In the genomic region with DNA sequence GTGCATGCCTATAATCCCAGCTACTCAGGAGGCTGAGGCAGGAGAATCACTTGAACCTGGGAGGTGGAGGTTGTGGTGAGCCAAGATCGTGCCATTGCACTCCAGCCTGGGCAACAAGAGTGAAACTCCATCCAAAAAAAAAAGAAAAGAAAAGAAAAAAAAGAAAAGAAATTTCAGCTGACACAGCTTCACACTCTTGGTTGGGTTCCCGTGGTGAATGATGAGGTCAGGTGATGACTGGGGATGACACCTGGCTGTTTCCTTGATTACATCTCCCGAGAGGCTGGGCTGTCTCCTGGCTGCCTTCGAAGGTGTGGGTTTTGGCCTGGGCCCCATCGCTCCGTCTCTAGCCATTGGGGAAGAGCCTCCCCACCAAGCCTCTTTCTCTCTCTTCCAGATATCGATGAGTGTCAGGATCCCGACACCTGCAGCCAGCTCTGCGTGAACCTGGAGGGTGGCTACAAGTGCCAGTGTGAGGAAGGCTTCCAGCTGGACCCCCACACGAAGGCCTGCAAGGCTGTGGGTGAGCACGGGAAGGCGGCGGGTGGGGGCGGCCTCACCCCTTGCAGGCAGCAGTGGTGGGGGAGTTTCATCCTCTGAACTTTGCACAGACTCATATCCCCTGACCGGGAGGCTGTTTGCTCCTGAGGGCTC, we compare ENCODE assay signal across 19 cellular contexts. TPM values are rescaled to one million over a fixed set of nuclear protein-coding genes. Genes with fewer than 3 reads are reported as not detected.
DNase-seq lines count a peak whose midpoint lies in the region; ATAC-seq and TF ChIP-seq lines count a peak whose summit lies in the region.
"Had no signal": no experiment of that assay in that cellular context is flagged by ENCODE, and none has a peak within 500 bp of the region (broad histone marks: within the 10 kb centered on the region; RNA-seq: fewer than 3 reads in every experiment).

No MANE protein-coding gene starts in this region.

- CTCF ChIA-PET in activated CD8-positive, alpha-beta T cell treated with anti-CD3 and anti-CD28 coated beads, Interleukin-2, amount 10 ng/mL, durations not matched to agents 7 days and 5 days (lab: Charles Lee) = interaction anchor here (0.6 kb wide), 1 partner anchor 15 kb away, joined by 3 read pairs; no protein-coding TSS in a partner anchor
- CTCF ChIA-PET in activated CD8-positive, alpha-beta T cell treated with anti-CD3 and anti-CD28 coated beads for 36 hours (lab: Charles Lee) = interaction anchor here (1.3 kb wide), 1 partner anchor 76 kb away, joined by 5 read pairs; no protein-coding TSS in a partner anchor
- CTCF ChIA-PET in PC-3 (lab: Charles Lee) = interaction anchor here (0.7 kb wide), 1 partner anchor 15 kb away, joined by 3 read pairs; no protein-coding TSS in a partner anchor

- H3K9ac ChIP-seq in PC-3 (ENCODE audit: low read length) = no peak overlapping the region
- H3K9ac ChIP-seq: BLaER1, SK-N-SH had no signal

- H3K27ac Mint-ChIP-seq in activated CD8-positive, alpha-beta T cell treated with anti-CD3 and anti-CD28 coated beads, Interleukin-2, amount 10 ng/mL, durations not matched to agents 7 days and 5 days = no peak overlapping the region
- no peak overlapping the region for H3K27ac Mint-ChIP-seq in activated CD8-positive, alpha-beta T cell treated with anti-CD3 and anti-CD28 coated beads for 36 hours
- H3K27ac Mint-ChIP-seq: CD8-positive, alpha-beta T cell had no signal

- no peaks in the 10 kb centered on the region for H3K9me3 Mint-ChIP-seq in activated CD8-positive, alpha-beta T cell treated with anti-CD3 and anti-CD28 coated beads, Interleukin-2, amount 10 ng/mL, durations not matched to agents 7 days and 5 days (ENCODE audit: insufficient read depth)
- no peaks in the 10 kb centered on the region for H3K9me3 Mint-ChIP-seq in activated CD8-positive, alpha-beta T cell treated with anti-CD3 and anti-CD28 coated beads for 36 hours
- H3K9me3 Mint-ChIP-seq: CD8-positive, alpha-beta T cell had no signal

- POLR2A ChIA-PET in activated CD8-positive, alpha-beta T cell treated with anti-CD3 and anti-CD28 coated beads, Interleukin-2, amount 10 ng/mL, durations not matched to agents 7 days and 5 days (lab: Charles Lee) = no interaction called here
- POLR2A ChIA-PET in activated CD8-positive, alpha-beta T cell treated with anti-CD3 and anti-CD28 coated beads for 36 hours (lab: Charles Lee) = interaction anchor here (1.4 to 1.5 kb wide), 3 partner anchors 8 to 13 kb away, joined by 3 to 5 read pairs (median 4); no protein-coding TSS in a partner anchor
- POLR2A ChIA-PET in PC-3 (lab: Charles Lee; ENCODE audit: unreplicated experiment) = no interaction called here

- H2AFZ ChIP-seq in PC-3 (ENCODE audit: low read length) = no peak overlapping the region
- H2AFZ ChIP-seq: PC-9 had no signal

- H3K27me3 ChIP-seq in PC-3 (ENCODE audit: low read length) = no peaks in the 10 kb centered on the region
- H3K27me3 ChIP-seq in foreskin keratinocyte = no peaks in the 10 kb centered on the region
- no peaks in the 10 kb centered on the region for H3K27me3 ChIP-seq in upper lobe of right lung
- H3K27me3 ChIP-seq: BLaER1 had no signal

- no peaks in the 10 kb centered on the region for H3K9me2 ChIP-seq in PC-3 (replicated peaks; ENCODE audit: low read length)
- H3K9me2 ChIP-seq: SK-N-SH had no signal

- no peak overlapping the region for H3K4me3 Mint-ChIP-seq in activated CD8-positive, alpha-beta T cell treated with anti-CD3 and anti-CD28 coated beads, Interleukin-2, amount 10 ng/mL, durations not matched to agents 7 days and 5 days
- no peak overlapping the region for H3K4me3 Mint-ChIP-seq in activated CD8-positive, alpha-beta T cell treated with anti-CD3 and anti-CD28 coated beads for 36 hours
- H3K4me3 Mint-ChIP-seq: CD8-positive, alpha-beta T cell had no signal

- H3K9me3 ChIP-seq in PC-3 (ENCODE audit: low read length) (no peaks in the 10 kb centered on the region), upper lobe of right lung (no peaks in the 10 kb centered on the region)
- H3K9me3 ChIP-seq: BLaER1, SK-N-SH had no signal

- no peak for DNase-seq in activated CD8-positive, alpha-beta T cell treated with anti-CD3 and anti-CD28 coated beads, Interleukin-2, amount 10 ng/mL, durations not matched to agents 7 days and 5 days
- DNase-seq in activated CD8-positive, alpha-beta T cell treated with anti-CD3 and anti-CD28 coated beads for 36 hours = no peak
- DNase-seq in PC-3 (no peak), foreskin keratinocyte (no peak), upper lobe of right lung (no peak)
- DNase-seq in stimulated activated naive CD4-positive, alpha-beta T cell treated with Interleukin-2 at 50 U/mL for 16 hours (lab: John Stamatoyannopoulos, UW) = no peak
- DNase-seq: CD8-positive, alpha-beta T cell; KG1; NCI-H1092; NCI-H146; NCI-H2081 treated with DMSO at 0.1 percent for 48 hours; NCI-H510A treated with DMSO at 0.1 percent for 48 hours; NCI-H82; SHP77; SK-N-SH had no signal

- intact Hi-C loops in activated CD8-positive, alpha-beta T cell treated with anti-CD3 and anti-CD28 coated beads for 36 hours (cut with micrococcal nuclease) = no loop called here
- intact Hi-C loops in PC-3 (cut with micrococcal nuclease) = no loop called here
- intact Hi-C loops in upper lobe of right lung (cut with DNase I) = no loop called here

- TF ChIP-seq CTCF in activated CD8-positive, alpha-beta T cell treated with anti-CD3 and anti-CD28 coated beads for 36 hours (IDR thresholded peaks at IDR 0.05) = no peak
- TF ChIP-seq CTCF in PC-3 (conservative IDR thresholded peaks at IDR 0.05; ENCODE audit: low read depth, low read length) = no peak
- TF ChIP-seq CTCF in foreskin keratinocyte (conservative IDR thresholded peaks at IDR 0.05) = no peak
- no peak for TF ChIP-seq CTCF in upper lobe of right lung (IDR thresholded peaks at IDR 0.05)

- H3K4me3 ChIP-seq in PC-3 (ENCODE audit: low read length) (no peak overlapping the region), upper lobe of right lung (no peak overlapping the region)
- H3K4me3 ChIP-seq: BLaER1, PC-9 had no signal

- H3K4me1 ChIP-seq in PC-3 (ENCODE audit: insufficient read depth, low read length) (no peaks in the 10 kb centered on the region), foreskin keratinocyte (no peaks in the 10 kb centered on the region), upper lobe of right lung (no peaks in the 10 kb centered on the region)
- H3K4me1 ChIP-seq: BLaER1 had no signal

- no TSS peak for BruUV-seq in PC-3 (replicated peaks; lab: Mats Ljungman, UMichigan)

- no peak overlapping the region for H3K4me2 ChIP-seq in PC-3 (ENCODE audit: low read length)
- H3K4me2 ChIP-seq: BLaER1, PC-9, SK-N-SH had no signal

- H3K79me2 ChIP-seq in PC-3 (ENCODE audit: low read length) = peaks cover 18% of the 10 kb centered on the region

- no peak overlapping the region for H3K27ac ChIP-seq in PC-3 (ENCODE audit: low read length)
- H3K27ac ChIP-seq in foreskin keratinocyte = no peak overlapping the region
- H3K27ac ChIP-seq in upper lobe of right lung = no peak overlapping the region
- H3K27ac ChIP-seq: BLaER1, PC-9 had no signal

- H4K20me1 ChIP-seq in PC-3 (ENCODE audit: low read length) = peaks cover 28% of the 10 kb centered on the region

- ATAC-seq in activated CD8-positive, alpha-beta T cell treated with anti-CD3 and anti-CD28 coated beads, Interleukin-2, amount 10 ng/mL, durations not matched to agents 7 days and 5 days = peak; percentile 19
- no peak for ATAC-seq in activated CD8-positive, alpha-beta T cell treated with anti-CD3 and anti-CD28 coated beads for 36 hours
- 0 out of 2 replicates have a peak, but pooled peaks have one; percentile 7 for ATAC-seq in PC-3
- peak; percentile 23 for ATAC-seq in foreskin keratinocyte
- peak; percentile 5 for ATAC-seq in upper lobe of right lung
- no peak for ATAC-seq in GM21390 (IDR thresholded peaks at IDR 0.05; ENCODE audit: unreplicated experiment)
- ATAC-seq in HG03025 (IDR thresholded peaks at IDR 0.05; ENCODE audit: low FRiP score, unreplicated experiment) = no peak
- ATAC-seq: CD8-positive, alpha-beta T cell had no signal

- H3F3A ChIP-seq in PC-3 (ENCODE audit: low read length, unreplicated experiment) = peaks cover 4% of the 10 kb centered on the region

- H3K36me3 ChIP-seq in PC-3 (ENCODE audit: low read depth, low read length) (peaks cover 89% of the 10 kb centered on the region), upper lobe of right lung (peaks cover 97% of the 10 kb centered on the region)

- H3K36me3 Mint-ChIP-seq in activated CD8-positive, alpha-beta T cell treated with anti-CD3 and anti-CD28 coated beads, Interleukin-2, amount 10 ng/mL, durations not matched to agents 7 days and 5 days (ENCODE audit: low read depth) = peaks cover 60% of the 10 kb centered on the region
- H3K36me3 Mint-ChIP-seq in activated CD8-positive, alpha-beta T cell treated with anti-CD3 and anti-CD28 coated beads for 36 hours (ENCODE audit: low read depth) = peaks cover 55% of the 10 kb centered on the region

- H3K4me1 Mint-ChIP-seq in activated CD8-positive, alpha-beta T cell treated with anti-CD3 and anti-CD28 coated beads, Interleukin-2, amount 10 ng/mL, durations not matched to agents 7 days and 5 days (ENCODE audit: low read depth) = no peaks in the 10 kb centered on the region
- no peaks in the 10 kb centered on the region for H3K4me1 Mint-ChIP-seq in activated CD8-positive, alpha-beta T cell treated with anti-CD3 and anti-CD28 coated beads for 36 hours (ENCODE audit: low read depth)

- no peaks in the 10 kb centered on the region for H3K27me3 Mint-ChIP-seq in activated CD8-positive, alpha-beta T cell treated with anti-CD3 and anti-CD28 coated beads, Interleukin-2, amount 10 ng/mL, durations not matched to agents 7 days and 5 days (ENCODE audit: low read depth)
- H3K27me3 Mint-ChIP-seq in activated CD8-positive, alpha-beta T cell treated with anti-CD3 and anti-CD28 coated beads for 36 hours = no peaks in the 10 kb centered on the region

RNA-seq across cellular contexts. Expression of a gene that starts 22.0 kb away (rescaled TPM):
- total RNA-seq in activated CD8-positive, alpha-beta T cell treated with anti-CD3 and anti-CD28 coated beads, Interleukin-2, amount 10 ng/mL, durations not matched to agents 7 days and 5 days = 100 to 1,000 TPM; 117 to 123 TPM
- total RNA-seq in activated CD8-positive, alpha-beta T cell treated with anti-CD3 and anti-CD28 coated beads for 36 hours = 10 to 100 TPM; 54.7 to 56.5 TPM
- total RNA-seq in PC-3 (2014; rRNA removed) = 302 and 349 TPM in 2 replicates
- 319 and 330 TPM in 2 replicates for total RNA-seq in foreskin keratinocyte
- 150 and 170 TPM in 2 replicates for polyA plus RNA-seq in foreskin keratinocyte
- 242 TPM for total RNA-seq in upper lobe of right lung

RNA-seq across cellular contexts. Expression of a gene that starts 44.3 kb away (rescaled TPM):
- 10 to 100 TPM; 92.6 to 94.0 TPM for total RNA-seq in activated CD8-positive, alpha-beta T cell treated with anti-CD3 and anti-CD28 coated beads, Interleukin-2, amount 10 ng/mL, durations not matched to agents 7 days and 5 days
- 10 to 100 TPM; 60.5 to 70.9 TPM for total RNA-seq in activated CD8-positive, alpha-beta T cell treated with anti-CD3 and anti-CD28 coated beads for 36 hours
- 136 and 142 TPM in 2 replicates for total RNA-seq in PC-3 (2014; rRNA removed)
- total RNA-seq in foreskin keratinocyte = 29.4 and 43.8 TPM in 2 replicates
- polyA plus RNA-seq in foreskin keratinocyte = 23.0 and 27.9 TPM in 2 replicates
- 1.1 TPM for total RNA-seq in upper lobe of right lung

Comparison
In these comparisons a context has a peak if more than half of its experiments do, and no peak if none do; other contexts are left out.
1. ATAC-seq: peak in activated CD8-positive, alpha-beta T cell treated with anti-CD3 and anti-CD28 coated beads, Interleukin-2, amount 10 ng/mL, durations not matched to agents 7 days and 5 days (single experiment), PC-3 (single experiment), foreskin keratinocyte (single experiment) and upper lobe of right lung (single experiment); none in activated CD8-positive, alpha-beta T cell treated with anti-CD3 and anti-CD28 coated beads for 36 hours (single experiment), GM21390 (single experiment) and HG03025 (single experiment).
2. RNA of a gene that starts 44.3 kb away (total RNA-seq): 136 to 142 TPM in PC-3, 92.6 to 94.0 TPM in activated CD8-positive, alpha-beta T cell treated with anti-CD3 and anti-CD28 coated beads, Interleukin-2, amount 10 ng/mL, durations not matched to agents 7 days and 5 days, 60.5 to 70.9 TPM in activated CD8-positive, alpha-beta T cell treated with anti-CD3 and anti-CD28 coated beads for 36 hours and 29.4 to 43.8 TPM in foreskin keratinocyte; 1.1 TPM in upper lobe of right lung (single experiment); every median in the first group is over 10 times any median in the second.